Comparison of ENCODE assay signal across 1 cellular context in the genomic region with DNA sequence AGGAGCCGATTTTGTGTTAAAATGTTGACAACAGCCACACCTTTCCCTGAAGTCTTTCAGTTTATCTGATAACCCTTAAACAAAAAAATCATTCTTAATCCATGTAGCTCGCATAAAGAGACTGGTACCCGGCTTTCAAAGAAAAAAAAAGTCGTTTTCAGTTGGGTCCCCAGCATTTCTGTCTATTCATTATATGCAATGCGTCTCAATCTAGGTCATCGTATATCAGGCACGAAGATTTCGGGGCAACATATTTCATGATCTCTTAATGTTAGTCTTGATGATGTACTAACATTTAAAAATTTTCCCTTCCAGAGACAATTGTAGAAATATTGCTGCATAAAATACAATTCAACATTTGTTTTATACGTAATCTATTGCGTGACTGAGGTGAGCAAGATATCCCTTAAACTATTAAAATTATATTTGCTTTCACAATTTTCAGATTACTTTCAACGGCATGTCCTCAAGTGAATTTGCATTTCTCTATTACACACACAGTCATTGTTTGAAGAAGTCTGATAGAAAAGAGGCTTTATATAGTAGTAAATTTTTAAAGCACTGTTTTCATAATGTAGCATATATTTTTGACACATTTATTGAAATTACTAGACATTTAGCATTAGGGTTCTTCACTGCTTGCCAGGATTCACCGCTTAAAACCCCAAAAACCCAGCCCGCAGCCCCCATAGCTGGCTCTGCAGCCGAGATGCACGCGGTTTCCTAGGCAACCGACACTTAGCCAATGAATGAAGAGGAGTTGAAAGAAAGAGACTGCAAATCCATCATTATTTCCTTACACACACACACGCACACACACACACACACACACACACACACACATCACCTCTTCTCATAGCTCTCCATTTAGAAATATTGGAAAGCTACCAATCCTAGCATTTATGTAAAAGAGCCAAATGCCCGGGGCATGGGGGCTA.
TF ChIP-seq lines count a peak whose summit lies in the region.

No MANE protein-coding gene starts in this region.

TF ChIP-seq in HEK293, 187 proteins besides CTCF, POLR2A, EP300 and RAD21 (continued from another document):
- TF ChIP-seq ZXDB (tag by site-specific recombination; IDR thresholded peaks at IDR 0.05) = no peak
- no peak for TF ChIP-seq ZNF785 (tag by site-specific recombination; IDR thresholded peaks at IDR 0.05)
- TF ChIP-seq, protein P1, sequence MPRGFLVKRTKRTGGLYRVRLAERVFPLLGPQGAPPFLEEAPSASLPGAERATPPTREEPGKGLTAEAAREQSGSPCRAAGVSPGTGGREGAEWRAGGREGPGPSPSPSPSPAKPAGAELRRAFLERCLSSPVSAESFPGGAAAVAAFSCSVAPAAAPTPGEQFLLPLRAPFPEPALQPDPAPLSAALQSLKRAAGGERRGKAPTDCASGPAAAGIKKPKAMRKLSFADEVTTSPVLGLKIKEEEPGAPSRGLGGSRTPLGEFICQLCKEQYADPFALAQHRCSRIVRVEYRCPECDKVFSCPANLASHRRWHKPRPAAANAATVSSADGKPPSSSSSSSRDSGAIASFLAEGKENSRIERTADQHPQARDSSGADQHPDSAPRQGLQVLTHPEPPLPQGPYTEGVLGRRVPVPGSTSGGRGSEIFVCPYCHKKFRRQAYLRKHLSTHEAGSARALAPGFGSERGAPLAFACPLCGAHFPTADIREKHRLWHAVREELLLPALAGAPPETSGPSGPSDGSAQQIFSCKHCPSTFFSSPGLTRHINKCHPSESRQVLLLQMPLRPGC (tag by site-specific recombination; IDR thresholded peaks at IDR 0.05) = peak; percentile 66; the same call in 1 of the 2 replicates
- no peak for TF ChIP-seq HOXD13 (CRISPR knock-in tag; IDR thresholded peaks at IDR 0.05; ENCODE audit: borderline replicate concordance)
- no peak for TF ChIP-seq ZNF416 (tag by site-specific recombination; IDR thresholded peaks at IDR 0.05)
- TF ChIP-seq SETDB1 (IDR thresholded peaks at IDR 0.05; ENCODE audit: insufficient read length, low read length) = no peak
- TF ChIP-seq, protein P2, sequence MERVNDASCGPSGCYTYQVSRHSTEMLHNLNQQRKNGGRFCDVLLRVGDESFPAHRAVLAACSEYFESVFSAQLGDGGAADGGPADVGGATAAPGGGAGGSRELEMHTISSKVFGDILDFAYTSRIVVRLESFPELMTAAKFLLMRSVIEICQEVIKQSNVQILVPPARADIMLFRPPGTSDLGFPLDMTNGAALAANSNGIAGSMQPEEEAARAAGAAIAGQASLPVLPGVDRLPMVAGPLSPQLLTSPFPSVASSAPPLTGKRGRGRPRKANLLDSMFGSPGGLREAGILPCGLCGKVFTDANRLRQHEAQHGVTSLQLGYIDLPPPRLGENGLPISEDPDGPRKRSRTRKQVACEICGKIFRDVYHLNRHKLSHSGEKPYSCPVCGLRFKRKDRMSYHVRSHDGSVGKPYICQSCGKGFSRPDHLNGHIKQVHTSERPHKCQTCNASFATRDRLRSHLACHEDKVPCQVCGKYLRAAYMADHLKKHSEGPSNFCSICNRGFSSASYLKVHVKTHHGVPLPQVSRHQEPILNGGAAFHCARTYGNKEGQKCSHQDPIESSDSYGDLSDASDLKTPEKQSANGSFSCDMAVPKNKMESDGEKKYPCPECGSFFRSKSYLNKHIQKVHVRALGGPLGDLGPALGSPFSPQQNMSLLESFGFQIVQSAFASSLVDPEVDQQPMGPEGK (tag by site-specific recombination; IDR thresholded peaks at IDR 0.05) = peak; percentile 92
- TF ChIP-seq, protein P3, sequence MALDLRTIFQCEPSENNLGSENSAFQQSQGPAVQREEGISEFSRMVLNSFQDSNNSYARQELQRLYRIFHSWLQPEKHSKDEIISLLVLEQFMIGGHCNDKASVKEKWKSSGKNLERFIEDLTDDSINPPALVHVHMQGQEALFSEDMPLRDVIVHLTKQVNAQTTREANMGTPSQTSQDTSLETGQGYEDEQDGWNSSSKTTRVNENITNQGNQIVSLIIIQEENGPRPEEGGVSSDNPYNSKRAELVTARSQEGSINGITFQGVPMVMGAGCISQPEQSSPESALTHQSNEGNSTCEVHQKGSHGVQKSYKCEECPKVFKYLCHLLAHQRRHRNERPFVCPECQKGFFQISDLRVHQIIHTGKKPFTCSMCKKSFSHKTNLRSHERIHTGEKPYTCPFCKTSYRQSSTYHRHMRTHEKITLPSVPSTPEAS (tag by site-specific recombination; IDR thresholded peaks at IDR 0.05) = peak; percentile 97
- TF ChIP-seq SP7 (tag by site-specific recombination; IDR thresholded peaks at IDR 0.05) = peak; percentile 81
- TF ChIP-seq, protein P4, sequence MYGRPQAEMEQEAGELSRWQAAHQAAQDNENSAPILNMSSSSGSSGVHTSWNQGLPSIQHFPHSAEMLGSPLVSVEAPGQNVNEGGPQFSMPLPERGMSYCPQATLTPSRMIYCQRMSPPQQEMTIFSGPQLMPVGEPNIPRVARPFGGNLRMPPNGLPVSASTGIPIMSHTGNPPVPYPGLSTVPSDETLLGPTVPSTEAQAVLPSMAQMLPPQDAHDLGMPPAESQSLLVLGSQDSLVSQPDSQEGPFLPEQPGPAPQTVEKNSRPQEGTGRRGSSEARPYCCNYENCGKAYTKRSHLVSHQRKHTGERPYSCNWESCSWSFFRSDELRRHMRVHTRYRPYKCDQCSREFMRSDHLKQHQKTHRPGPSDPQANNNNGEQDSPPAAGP (tag by site-specific recombination; IDR thresholded peaks at IDR 0.05) = peak; percentile 10; the same call in 1 of the 2 replicates
- TF ChIP-seq ZNF366 (tag by site-specific recombination; conservative IDR thresholded peaks at IDR 0.05) = peak; percentile 90
- TF ChIP-seq ZNF423 (tag by site-specific recombination; IDR thresholded peaks at IDR 0.05) = no peak
- TF ChIP-seq ZNF24 (tag by site-specific recombination; IDR thresholded peaks at IDR 0.05) = peak; percentile 99
- TF ChIP-seq, protein P5, sequence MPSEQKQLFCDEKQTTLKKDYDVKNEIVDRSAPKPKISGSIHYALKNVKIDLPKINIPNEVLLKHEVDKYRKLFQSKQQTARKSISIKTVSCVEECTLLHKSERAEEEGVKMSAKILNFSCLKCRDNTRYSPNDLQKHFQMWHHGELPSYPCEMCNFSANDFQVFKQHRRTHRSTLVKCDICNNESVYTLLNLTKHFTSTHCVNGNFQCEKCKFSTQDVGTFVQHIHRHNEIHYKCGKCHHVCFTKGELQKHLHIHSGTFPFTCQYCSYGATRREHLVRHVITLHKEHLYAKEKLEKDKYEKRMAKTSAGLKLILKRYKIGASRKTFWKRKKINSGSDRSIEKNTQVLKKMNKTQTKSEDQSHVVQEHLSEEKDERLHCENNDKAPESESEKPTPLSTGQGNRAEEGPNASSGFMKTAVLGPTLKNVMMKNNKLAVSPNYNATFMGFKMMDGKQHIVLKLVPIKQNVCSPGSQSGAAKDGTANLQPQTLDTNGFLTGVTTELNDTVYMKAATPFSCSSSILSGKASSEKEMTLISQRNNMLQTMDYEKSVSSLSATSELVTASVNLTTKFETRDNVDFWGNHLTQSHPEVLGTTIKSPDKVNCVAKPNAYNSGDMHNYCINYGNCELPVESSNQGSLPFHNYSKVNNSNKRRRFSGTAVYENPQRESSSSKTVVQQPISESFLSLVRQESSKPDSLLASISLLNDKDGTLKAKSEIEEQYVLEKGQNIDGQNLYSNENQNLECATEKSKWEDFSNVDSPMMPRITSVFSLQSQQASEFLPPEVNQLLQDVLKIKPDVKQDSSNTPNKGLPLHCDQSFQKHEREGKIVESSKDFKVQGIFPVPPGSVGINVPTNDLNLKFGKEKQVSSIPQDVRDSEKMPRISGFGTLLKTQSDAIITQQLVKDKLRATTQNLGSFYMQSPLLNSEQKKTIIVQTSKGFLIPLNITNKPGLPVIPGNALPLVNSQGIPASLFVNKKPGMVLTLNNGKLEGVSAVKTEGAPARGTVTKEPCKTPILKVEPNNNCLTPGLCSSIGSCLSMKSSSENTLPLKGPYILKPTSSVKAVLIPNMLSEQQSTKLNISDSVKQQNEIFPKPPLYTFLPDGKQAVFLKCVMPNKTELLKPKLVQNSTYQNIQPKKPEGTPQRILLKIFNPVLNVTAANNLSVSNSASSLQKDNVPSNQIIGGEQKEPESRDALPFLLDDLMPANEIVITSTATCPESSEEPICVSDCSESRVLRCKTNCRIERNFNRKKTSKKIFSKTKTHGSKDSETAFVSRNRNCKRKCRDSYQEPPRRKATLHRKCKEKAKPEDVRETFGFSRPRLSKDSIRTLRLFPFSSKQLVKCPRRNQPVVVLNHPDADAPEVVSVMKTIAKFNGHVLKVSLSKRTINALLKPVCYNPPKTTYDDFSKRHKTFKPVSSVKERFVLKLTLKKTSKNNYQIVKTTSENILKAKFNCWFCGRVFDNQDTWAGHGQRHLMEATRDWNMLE (tag by site-specific recombination; conservative IDR thresholded peaks at IDR 0.05; ENCODE audit: low read depth) = no peak
- peak; percentile 85 for TF ChIP-seq ZEB2 (tag by site-specific recombination; IDR thresholded peaks at IDR 0.05)
- TF ChIP-seq ZNF623 (tag by site-specific recombination; IDR thresholded peaks at IDR 0.05) = no peak
- TF ChIP-seq, protein P6, sequence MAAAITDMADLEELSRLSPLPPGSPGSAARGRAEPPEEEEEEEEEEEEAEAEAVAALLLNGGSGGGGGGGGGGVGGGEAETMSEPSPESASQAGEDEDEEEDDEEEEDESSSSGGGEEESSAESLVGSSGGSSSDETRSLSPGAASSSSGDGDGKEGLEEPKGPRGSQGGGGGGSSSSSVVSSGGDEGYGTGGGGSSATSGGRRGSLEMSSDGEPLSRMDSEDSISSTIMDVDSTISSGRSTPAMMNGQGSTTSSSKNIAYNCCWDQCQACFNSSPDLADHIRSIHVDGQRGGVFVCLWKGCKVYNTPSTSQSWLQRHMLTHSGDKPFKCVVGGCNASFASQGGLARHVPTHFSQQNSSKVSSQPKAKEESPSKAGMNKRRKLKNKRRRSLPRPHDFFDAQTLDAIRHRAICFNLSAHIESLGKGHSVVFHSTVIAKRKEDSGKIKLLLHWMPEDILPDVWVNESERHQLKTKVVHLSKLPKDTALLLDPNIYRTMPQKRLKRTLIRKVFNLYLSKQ (tag by site-specific recombination; IDR thresholded peaks at IDR 0.05; ENCODE audit: borderline replicate concordance) = no peak
- TF ChIP-seq, protein P7, sequence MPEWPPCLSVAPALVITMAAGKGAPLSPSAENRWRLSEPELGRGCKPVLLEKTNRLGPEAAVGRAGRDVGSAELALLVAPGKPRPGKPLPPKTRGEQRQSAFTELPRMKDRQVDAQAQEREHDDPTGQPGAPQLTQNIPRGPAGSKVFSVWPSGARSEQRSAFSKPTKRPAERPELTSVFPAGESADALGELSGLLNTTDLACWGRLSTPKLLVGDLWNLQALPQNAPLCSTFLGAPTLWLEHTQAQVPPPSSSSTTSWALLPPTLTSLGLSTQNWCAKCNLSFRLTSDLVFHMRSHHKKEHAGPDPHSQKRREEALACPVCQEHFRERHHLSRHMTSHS (tag by site-specific recombination; IDR thresholded peaks at IDR 0.05) = 0 out of 2 replicates have a peak, but pooled peaks have one; percentile 54
- TF ChIP-seq, protein P8, sequence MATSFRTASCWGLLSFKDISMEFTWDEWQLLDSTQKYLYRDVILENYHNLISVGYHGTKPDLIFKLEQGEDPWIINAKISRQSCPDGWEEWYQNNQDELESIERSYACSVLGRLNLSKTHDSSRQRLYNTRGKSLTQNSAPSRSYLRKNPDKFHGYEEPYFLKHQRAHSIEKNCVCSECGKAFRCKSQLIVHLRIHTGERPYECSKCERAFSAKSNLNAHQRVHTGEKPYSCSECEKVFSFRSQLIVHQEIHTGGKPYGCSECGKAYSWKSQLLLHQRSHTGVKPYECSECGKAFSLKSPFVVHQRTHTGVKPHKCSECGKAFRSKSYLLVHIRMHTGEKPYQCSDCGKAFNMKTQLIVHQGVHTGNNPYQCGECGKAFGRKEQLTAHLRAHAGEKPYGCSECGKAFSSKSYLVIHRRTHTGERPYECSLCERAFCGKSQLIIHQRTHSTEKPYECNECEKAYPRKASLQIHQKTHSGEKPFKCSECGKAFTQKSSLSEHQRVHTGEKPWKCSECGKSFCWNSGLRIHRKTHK (tag by site-specific recombination; IDR thresholded peaks at IDR 0.05) = no peak
- TF ChIP-seq ZBTB8A (tag by site-specific recombination; IDR thresholded peaks at IDR 0.05) = no peak
- no peak for TF ChIP-seq KLF10 (tag by site-specific recombination; IDR thresholded peaks at IDR 0.05)
- 0 out of 2 replicates have a peak, but pooled peaks have one; percentile 45 for TF ChIP-seq ZNF837 (tag by site-specific recombination; IDR thresholded peaks at IDR 0.05)
- peak; percentile 62; the same call in 1 of the 2 replicates for TF ChIP-seq GLI4 (tag by site-specific recombination; IDR thresholded peaks at IDR 0.05)
- no peak for TF ChIP-seq ZNF133 (tag by site-specific recombination; IDR thresholded peaks at IDR 0.05)
- TF ChIP-seq ZNF558 (tag by site-specific recombination; IDR thresholded peaks at IDR 0.05) = peak; percentile 98
